ENCODE assay signal across 8 cellular contexts in the genomic region with DNA sequence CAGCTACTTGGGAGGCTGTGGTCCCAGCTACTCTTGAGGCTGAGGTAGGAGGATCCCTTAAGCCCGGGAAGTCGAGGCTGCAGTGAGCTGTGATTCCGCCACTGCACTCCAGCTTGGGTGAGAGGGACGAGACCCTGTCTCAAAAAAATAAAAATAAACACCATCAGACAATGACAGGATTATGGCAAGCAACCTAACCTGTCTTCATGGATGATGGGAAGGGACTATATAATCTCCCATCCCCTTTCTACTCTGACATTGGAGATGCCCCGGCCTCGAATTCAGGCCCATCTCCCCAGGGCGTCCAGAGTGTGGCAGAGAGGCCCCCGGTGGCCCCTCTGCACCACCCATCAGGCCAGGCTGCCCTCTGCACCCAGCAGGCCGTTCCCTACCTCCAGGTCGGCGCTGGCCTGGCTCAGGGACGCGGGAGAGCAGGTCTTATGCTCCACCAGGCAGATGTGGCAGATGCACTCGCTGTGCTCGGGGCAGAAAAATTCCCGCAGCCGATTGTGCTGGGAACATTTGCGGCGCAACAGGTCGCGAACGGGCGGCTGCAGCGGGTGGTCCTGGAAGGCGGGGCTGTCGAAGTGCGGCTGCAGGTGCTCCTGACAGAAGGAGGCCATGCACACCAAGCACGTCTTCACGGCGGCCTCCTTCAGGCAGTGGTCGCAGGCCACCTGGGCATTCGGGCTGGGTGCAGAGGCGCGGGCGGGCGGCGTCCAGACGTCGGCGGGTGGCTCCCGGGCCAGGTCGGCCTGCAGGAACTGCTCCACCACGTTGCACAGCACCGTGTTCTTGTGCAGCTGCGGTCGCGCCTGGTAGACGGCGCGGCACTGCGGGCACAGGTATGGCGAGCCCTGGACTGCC. TPM values are rescaled to one million over a fixed set of nuclear protein-coding genes. Genes with fewer than 3 reads are reported as not detected.
DNase-seq lines count a peak whose midpoint lies in the region; ATAC-seq and TF ChIP-seq lines count a peak whose summit lies in the region.

No MANE protein-coding gene starts in this region.

- H3K9me3 Mint-ChIP-seq in naive thymus-derived CD4-positive, alpha-beta T cell = peaks cover 0 to 11% (median 5%) of the 10 kb centered on the region in 11 donors

- H3K27ac ChIP-seq in SK-N-SH (ENCODE audit: low read depth in 2 of 2, low read length in 1 of 2) (peak overlapping the region; percentile 56 to 75; a peak in 3 of 4 replicates), epithelial cell of prostate (peak overlapping the region; percentile 99)
- peak overlapping the region; percentile 90 for H3K27ac ChIP-seq in naive thymus-derived CD4-positive, alpha-beta T cell (ENCODE audit: low read depth, low read length)

- H3K36me3 Mint-ChIP-seq in naive thymus-derived CD4-positive, alpha-beta T cell = peaks cover 0 to 39% (median 10%) of the 10 kb centered on the region in 5 donors

- no peak for TF ChIP-seq CTCF in SK-N-SH (IDR thresholded peaks at IDR 0.05)

- POLR2A ChIA-PET in SK-N-SH (lab: Yijun Ruan, JAX) = interaction anchor here (0.6 to 1.4 kb wide), 11 partner anchors 9 to 96 kb away, joined by 3 to 8 read pairs (median 4); a partner anchor contains a TSS
- POLR2A ChIA-PET in naive thymus-derived CD4-positive, alpha-beta T cell (lab: Charles Lee) = interaction anchor here (0.8 to 1.8 kb wide), 6 partner anchors 12 to 320 kb away, joined by 3 to 6 read pairs (median 3); a partner anchor contains a TSS

- CTCF ChIA-PET in SK-N-SH (lab: Yijun Ruan, JAX) = interaction anchor here (0.8 to 1.8 kb wide), 5 partner anchors 10 to 100 kb away, joined by 4 to 9 read pairs (median 4); no protein-coding TSS in a partner anchor
- CTCF ChIA-PET in naive thymus-derived CD4-positive, alpha-beta T cell (lab: Charles Lee) = interaction anchor here (1.1 kb wide), 2 partner anchors 28 to 169 kb away, joined by 3 to 5 read pairs; no protein-coding TSS in a partner anchor

- H3K79me2 ChIP-seq in SK-N-SH (ENCODE audit: insufficient read depth) = peaks cover 43% of the 10 kb centered on the region

- H3K4me3 Mint-ChIP-seq in naive thymus-derived CD4-positive, alpha-beta T cell = peak overlapping the region; percentile 80 to 96 (median 91)

- H3K9ac ChIP-seq in SK-N-SH = peak overlapping the region; percentile 89

- H3K27me3 Mint-ChIP-seq in naive thymus-derived CD4-positive, alpha-beta T cell = no peaks in the 10 kb centered on the region

- peaks cover 0 to under 1% of the 10 kb centered on the region in 2 experiments for H3K36me3 ChIP-seq in SK-N-SH (replicated peaks in 1 of 2; ENCODE audit: control insufficient read depth in 1 of 2, insufficient read depth in 2 of 2, low read length in 1 of 2)
- peaks cover 0 to 15% (median 0%) of the 10 kb centered on the region in 3 experiments for H3K36me3 ChIP-seq in naive thymus-derived CD4-positive, alpha-beta T cell (ENCODE audit: control insufficient read depth in 2 of 3, insufficient read depth in 3 of 3, low read length in 3 of 3)

- H3K27ac Mint-ChIP-seq in naive thymus-derived CD4-positive, alpha-beta T cell = peak overlapping the region; percentile 76 to 95 (median 92)

- TF ChIP-seq RAD21 in SK-N-SH (IDR thresholded peaks at IDR 0.05; ENCODE audit: low read length) = no peak

- no peak; a peak in 1 of 4 replicates for TF ChIP-seq EP300 in SK-N-SH (IDR thresholded peaks at IDR 0.05; ENCODE audit: borderline replicate concordance in 1 of 2, low read depth in 1 of 2, low read length in 1 of 2)

- peak overlapping the region; percentile 73 to 84 for H3K4me3 ChIP-seq in SK-N-SH (ENCODE audit: low read depth in 2 of 2, low read length in 1 of 2)
- peak overlapping the region; percentile 93 for H3K4me3 ChIP-seq in naive thymus-derived CD4-positive, alpha-beta T cell (ENCODE audit: low read length)

- H2AFZ ChIP-seq in SK-N-SH (ENCODE audit: low read depth) = peak overlapping the region; percentile 71; the same call in 1 of the 2 replicates

- 35% methylated on average over 31 of the region's 52 CpGs for WGBS in SK-N-SH (ENCODE audit: low lambda C conversion rate)

- no peaks in the 10 kb centered on the region for H3K27me3 ChIP-seq in SK-N-SH (ENCODE audit: insufficient read depth)
- H3K27me3 ChIP-seq in naive thymus-derived CD4-positive, alpha-beta T cell (ENCODE audit: control insufficient read depth in 2 of 2, insufficient read depth in 2 of 2, low read length in 2 of 2) = no peaks in the 10 kb centered on the region

- H3K4me1 ChIP-seq in SK-N-SH (ENCODE audit: control insufficient read depth in 1 of 2, insufficient read depth in 2 of 2, low read depth in 1 of 2, low read length in 1 of 2) = peaks cover 13 to 23% of the 10 kb centered on the region in 2 experiments; a peak in 2 of 4 replicates
- peaks cover 35 to 36% of the 10 kb centered on the region in 2 donors for H3K4me1 ChIP-seq in naive thymus-derived CD4-positive, alpha-beta T cell (ENCODE audit: control insufficient read depth in 2 of 2, insufficient read depth in 2 of 2, low read length in 2 of 2)

- H3K4me1 Mint-ChIP-seq in naive thymus-derived CD4-positive, alpha-beta T cell = peaks cover 28 to 57% (median 54%) of the 10 kb centered on the region in 7 donors

- peaks cover 19% of the 10 kb centered on the region for H3F3A ChIP-seq in SK-N-SH (replicated peaks; ENCODE audit: insufficient read depth)

- no peaks in the 10 kb centered on the region for H3K9me2 ChIP-seq in SK-N-SH

- peak overlapping the region; percentile 90 for H3K4me2 ChIP-seq in SK-N-SH

- intact Hi-C loops in naive thymus-derived CD4-positive, alpha-beta T cell (cut with micrococcal nuclease) = loop anchor here (1.0 to 5.0 kb wide), 5 partner anchors 22 to 1491 kb away; a partner anchor contains a TSS

- H3K9me3 ChIP-seq in SK-N-SH = no peaks in the 10 kb centered on the region; the same call in 1 of the 2 replicates
- no peaks in the 10 kb centered on the region for H3K9me3 ChIP-seq in naive thymus-derived CD4-positive, alpha-beta T cell (ENCODE audit: control insufficient read depth in 2 of 3, low read length in 3 of 3)

- DNase-seq in COR-L47 (lab: John Stamatoyannopoulos, UW) (peak; percentile 33), SK-N-SH (peak; percentile 73), epithelial cell of prostate (ENCODE audit: low read depth, low spot score) (no peak), NCI-H446 treated with DMSO at 0.1 percent for 48 hours (lab: John Stamatoyannopoulos, UW) (no peak), SKM-1 (lab: John Stamatoyannopoulos, UW; ENCODE audit: unreplicated experiment) (no peak)
- DNase-seq in naive thymus-derived CD4-positive, alpha-beta T cell = no peak

- ATAC-seq in GM19395 (IDR thresholded peaks at IDR 0.05; ENCODE audit: unreplicated experiment) (peak; percentile 42), HG03378 (IDR thresholded peaks at IDR 0.05; ENCODE audit: unreplicated experiment) (peak; percentile 24)
- peak; percentile 64 for ATAC-seq in naive thymus-derived CD4-positive, alpha-beta T cell

- H4K20me1 ChIP-seq in SK-N-SH (ENCODE audit: insufficient read depth) = no peaks in the 10 kb centered on the region

TF ChIP-seq in SK-N-SH, 30 proteins besides CTCF, POLR2A, EP300 and RAD21 (continues in another document):
- TF ChIP-seq TEAD4 (IDR thresholded peaks at IDR 0.05; ENCODE audit: borderline replicate concordance, insufficient read depth) (no peak), JUND (IDR thresholded peaks at IDR 0.05) (no peak), ELF1 (IDR thresholded peaks at IDR 0.05) (no peak), GATA2 (CRISPR knock-in tag; IDR thresholded peaks at IDR 0.05) (no peak), YY1 (IDR thresholded peaks at IDR 0.05; ENCODE audit: low read depth) (peak; percentile 11; the same call in 1 of the 2 replicates), MXI1 (IDR thresholded peaks at IDR 0.05; ENCODE audit: low read depth, low read length) (peak; percentile 62; the same call in 1 of the 2 replicates), NFIC (IDR thresholded peaks at IDR 0.05; ENCODE audit: borderline replicate concordance) (no peak), CHD2 (IDR thresholded peaks at IDR 0.05; ENCODE audit: low read length, partially characterized antibody) (no peak), TCF12 (IDR thresholded peaks at IDR 0.05) (no peak), GABPA (IDR thresholded peaks at IDR 0.05; ENCODE audit: low read depth) (no peak), FOXM1 (IDR thresholded peaks at IDR 0.05; ENCODE audit: low read depth) (no peak), FOSL2 (IDR thresholded peaks at IDR 0.05; ENCODE audit: borderline replicate concordance, low read depth) (no peak)
- TF ChIP-seq, protein P1, sequence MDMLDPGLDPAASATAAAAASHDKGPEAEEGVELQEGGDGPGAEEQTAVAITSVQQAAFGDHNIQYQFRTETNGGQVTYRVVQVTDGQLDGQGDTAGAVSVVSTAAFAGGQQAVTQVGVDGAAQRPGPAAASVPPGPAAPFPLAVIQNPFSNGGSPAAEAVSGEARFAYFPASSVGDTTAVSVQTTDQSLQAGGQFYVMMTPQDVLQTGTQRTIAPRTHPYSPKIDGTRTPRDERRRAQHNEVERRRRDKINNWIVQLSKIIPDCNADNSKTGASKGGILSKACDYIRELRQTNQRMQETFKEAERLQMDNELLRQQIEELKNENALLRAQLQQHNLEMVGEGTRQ (IDR thresholded peaks at IDR 0.05; ENCODE audit: borderline replicate concordance, low read depth, low read length) = no peak

RNA-seq across cellular contexts. Expression of a gene that starts 0.6 kb away (rescaled TPM):
- 17.1 and 24.2 TPM in 2 replicates for polyA plus RNA-seq in SK-N-SH (2012; rRNA removed)
- 18.0 and 21.9 TPM in 2 replicates for polyA plus RNA-seq in SK-N-SH (2012; cell fraction: cytosol; rRNA removed)
- 39.0 and 52.3 TPM in 2 replicates for polyA plus RNA-seq in SK-N-SH (2012; cell fraction: nucleus; rRNA removed)
- total RNA-seq in naive thymus-derived CD4-positive, alpha-beta T cell = 100 to 1,000 TPM in 1 of 5 experiments, 10 to 100 TPM in 4; 45.9 to 133 (median 61.8) TPM
- polyA plus RNA-seq in naive thymus-derived CD4-positive, alpha-beta T cell = 1 to 10 TPM; 4.8 to 8.1 TPM

RNA-seq across cellular contexts. Expression of a gene that starts 47.6 kb away (rescaled TPM):
- 3.9 and 5.7 TPM in 2 replicates for polyA plus RNA-seq in SK-N-SH (2012; rRNA removed)
- polyA plus RNA-seq in SK-N-SH (2012; cell fraction: cytosol; rRNA removed) = 5.6 and 6.7 TPM in 2 replicates
- 5.7 and 8.1 TPM in 2 replicates for polyA plus RNA-seq in SK-N-SH (2012; cell fraction: nucleus; rRNA removed)
- total RNA-seq in naive thymus-derived CD4-positive, alpha-beta T cell = 10 to 100 TPM; 13.1 to 22.7 (median 19.0) TPM
- 10 to 100 TPM; 13.0 to 18.6 TPM for polyA plus RNA-seq in naive thymus-derived CD4-positive, alpha-beta T cell

Comparison
In these comparisons a context has a peak if more than half of its experiments do, and no peak if none do; other contexts are left out.
1. DNase-seq: peak in COR-L47 (single experiment) and SK-N-SH (single experiment); none in epithelial cell of prostate (single experiment), naive thymus-derived CD4-positive, alpha-beta T cell (0 of 9), NCI-H446 treated with DMSO at 0.1 percent for 48 hours (single experiment) and SKM-1 (single experiment).
2. Peak in every context shown above with its lines, with median percentiles within 50 percentile points of each other: ATAC-seq and H3K27ac ChIP-seq.